ENCODE assay signal across 7 cellular contexts in genomic region chr12:131578828-131579227, GRCh38.
"Had no signal": no experiment of that assay in that cellular context is flagged by ENCODE, and none has a peak within 500 bp of the region (broad histone marks: within the 10 kb centered on the region; RNA-seq: fewer than 3 reads in every experiment).

No MANE protein-coding gene starts in this region.

- DNase-seq: GM23248, GOT3, H7, HFFc6 had no signal

- H3K4me3 Mint-ChIP-seq: HFFc6, IgD-negative memory B cell had no signal

- H3K36me3 Mint-ChIP-seq: IgD-negative memory B cell had no signal

- H3K27ac Mint-ChIP-seq: HFFc6, IgD-negative memory B cell had no signal

- H3K4me1 Mint-ChIP-seq: IgD-negative memory B cell had no signal

- H3K27me3 Mint-ChIP-seq: IgD-negative memory B cell had no signal

- ATAC-seq: HCT116, HepG2 had no signal
